In the genomic region with DNA sequence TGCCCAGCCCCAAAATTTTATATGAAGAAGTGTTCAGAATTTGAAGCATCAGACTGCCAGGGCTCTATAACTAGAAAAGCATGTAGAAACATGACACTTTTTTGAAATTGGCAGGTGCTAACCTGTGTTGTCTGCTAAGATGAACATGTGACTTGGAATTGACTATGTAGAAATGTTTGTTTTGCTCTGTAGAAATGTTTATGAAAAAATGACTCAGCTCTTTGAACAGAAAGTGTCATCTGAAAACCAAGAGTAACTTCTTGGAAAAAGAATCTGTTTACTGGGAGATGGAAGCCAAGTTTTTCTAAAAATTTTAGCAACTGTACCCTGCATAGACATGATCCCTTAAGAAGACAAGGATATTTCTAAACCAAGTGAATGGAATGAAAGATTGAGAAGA, we compare ENCODE assay signal across 1 cellular context.
TF ChIP-seq lines count a peak whose summit lies in the region.

No MANE protein-coding gene starts in this region.

TF ChIP-seq in K562, 482 proteins besides CTCF, POLR2A, EP300 and RAD21 (continued from another document):
- TF ChIP-seq, protein P1, sequence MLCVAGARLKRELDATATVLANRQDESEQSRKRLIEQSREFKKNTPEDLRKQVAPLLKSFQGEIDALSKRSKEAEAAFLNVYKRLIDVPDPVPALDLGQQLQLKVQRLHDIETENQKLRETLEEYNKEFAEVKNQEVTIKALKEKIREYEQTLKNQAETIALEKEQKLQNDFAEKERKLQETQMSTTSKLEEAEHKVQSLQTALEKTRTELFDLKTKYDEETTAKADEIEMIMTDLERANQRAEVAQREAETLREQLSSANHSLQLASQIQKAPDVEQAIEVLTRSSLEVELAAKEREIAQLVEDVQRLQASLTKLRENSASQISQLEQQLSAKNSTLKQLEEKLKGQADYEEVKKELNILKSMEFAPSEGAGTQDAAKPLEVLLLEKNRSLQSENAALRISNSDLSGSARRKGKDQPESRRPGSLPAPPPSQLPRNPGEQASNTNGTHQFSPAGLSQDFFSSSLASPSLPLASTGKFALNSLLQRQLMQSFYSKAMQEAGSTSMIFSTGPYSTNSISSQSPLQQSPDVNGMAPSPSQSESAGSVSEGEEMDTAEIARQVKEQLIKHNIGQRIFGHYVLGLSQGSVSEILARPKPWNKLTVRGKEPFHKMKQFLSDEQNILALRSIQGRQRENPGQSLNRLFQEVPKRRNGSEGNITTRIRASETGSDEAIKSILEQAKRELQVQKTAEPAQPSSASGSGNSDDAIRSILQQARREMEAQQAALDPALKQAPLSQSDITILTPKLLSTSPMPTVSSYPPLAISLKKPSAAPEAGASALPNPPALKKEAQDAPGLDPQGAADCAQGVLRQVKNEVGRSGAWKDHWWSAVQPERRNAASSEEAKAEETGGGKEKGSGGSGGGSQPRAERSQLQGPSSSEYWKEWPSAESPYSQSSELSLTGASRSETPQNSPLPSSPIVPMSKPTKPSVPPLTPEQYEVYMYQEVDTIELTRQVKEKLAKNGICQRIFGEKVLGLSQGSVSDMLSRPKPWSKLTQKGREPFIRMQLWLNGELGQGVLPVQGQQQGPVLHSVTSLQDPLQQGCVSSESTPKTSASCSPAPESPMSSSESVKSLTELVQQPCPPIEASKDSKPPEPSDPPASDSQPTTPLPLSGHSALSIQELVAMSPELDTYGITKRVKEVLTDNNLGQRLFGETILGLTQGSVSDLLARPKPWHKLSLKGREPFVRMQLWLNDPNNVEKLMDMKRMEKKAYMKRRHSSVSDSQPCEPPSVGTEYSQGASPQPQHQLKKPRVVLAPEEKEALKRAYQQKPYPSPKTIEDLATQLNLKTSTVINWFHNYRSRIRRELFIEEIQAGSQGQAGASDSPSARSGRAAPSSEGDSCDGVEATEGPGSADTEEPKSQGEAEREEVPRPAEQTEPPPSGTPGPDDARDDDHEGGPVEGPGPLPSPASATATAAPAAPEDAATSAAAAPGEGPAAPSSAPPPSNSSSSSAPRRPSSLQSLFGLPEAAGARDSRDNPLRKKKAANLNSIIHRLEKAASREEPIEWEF (CRISPR knock-in tag; IDR thresholded peaks at IDR 0.05), result no peak
- TF ChIP-seq MCM7 (IDR thresholded peaks at IDR 0.05) (no peak), RUNX1 (IDR thresholded peaks at IDR 0.05; ENCODE audit: low read depth) (no peak), MED1 (CRISPR knock-in tag; IDR thresholded peaks at IDR 0.05; ENCODE audit: borderline replicate concordance) (no peak)
